In genomic region chrX:21839334-21840198, GRCh38 we compare ENCODE assay signal across 8 cellular contexts. TPM values are rescaled to one million over a fixed set of nuclear protein-coding genes. Genes with fewer than 3 reads are reported as not detected.
DNase-seq lines count a peak whose midpoint lies in the region; ATAC-seq and TF ChIP-seq lines count a peak whose summit lies in the region.

Gene MBTPS2 (plus strand): TSS chrX:21839617. CDS start chrX:21839735, 118 bp downstream.

- TF ChIP-seq CTCF in kidney epithelial cell (IDR thresholded peaks at IDR 0.05; ENCODE audit: insufficient read depth, low read length, poor library complexity, severe bottlenecking), result peak; percentile 11

- peak; percentile 83 for ATAC-seq in GM19043 (IDR thresholded peaks at IDR 0.05; ENCODE audit: low read depth, unreplicated experiment)
- ATAC-seq in HG03354 (IDR thresholded peaks at IDR 0.05; ENCODE audit: poor library complexity, severe bottlenecking, unreplicated experiment), result peak; percentile 84

- H3K4me3 ChIP-seq in kidney epithelial cell (ENCODE audit: low read depth, low read length), result peak within 1 kb of the TSS; percentile 58

- H3K27me3 ChIP-seq in kidney epithelial cell (ENCODE audit: control insufficient read depth, insufficient read depth, low read length), result no peaks in the 10 kb centered on the region

- no peaks in the 10 kb centered on the region for H3K36me3 ChIP-seq in kidney epithelial cell (ENCODE audit: control insufficient read depth, insufficient read depth, low read length)

- DNase-seq in AML-193 (lab: John Stamatoyannopoulos, UW) (peak; percentile 50 to 57), NCI-H446 treated with DMSO at 0.1 percent for 48 hours (lab: John Stamatoyannopoulos, UW) (peak; percentile 78), cerebellum (ENCODE audit: low spot score) (peak; percentile 54), kidney epithelial cell (ENCODE audit: low read depth) (peak; percentile 50)
- DNase-seq in activated CD4-positive, CD25-positive, alpha-beta regulatory T cell treated with anti-CD3 and anti-CD28 coated beads, Interleukin-2, amount 50 U/mL, for 72 hours, result peak; percentile 70
- peak; percentile 84 for DNase-seq in stimulated activated CD4-positive, alpha-beta T cell treated with anti-CD3 and anti-CD28 coated beads, Interleukin-15, amount 100 ng/mL, for 24 hours

RNA-seq across cellular contexts. Expression of gene MBTPS2, which starts in this region (rescaled TPM):
- 17.7 TPM for total RNA-seq in cerebellum
- total RNA-seq in kidney epithelial cell, result 13.3 and 15.1 TPM in 2 replicates

Comparison
In these comparisons a context has a peak if more than half of its experiments do, and no peak if none do; other contexts are left out.
1. Peak in every context shown above with its lines: DNase-seq, ATAC-seq and H3K4me3 ChIP-seq.